Comparison of ENCODE assay signal across 8 cellular contexts in the genomic region with DNA sequence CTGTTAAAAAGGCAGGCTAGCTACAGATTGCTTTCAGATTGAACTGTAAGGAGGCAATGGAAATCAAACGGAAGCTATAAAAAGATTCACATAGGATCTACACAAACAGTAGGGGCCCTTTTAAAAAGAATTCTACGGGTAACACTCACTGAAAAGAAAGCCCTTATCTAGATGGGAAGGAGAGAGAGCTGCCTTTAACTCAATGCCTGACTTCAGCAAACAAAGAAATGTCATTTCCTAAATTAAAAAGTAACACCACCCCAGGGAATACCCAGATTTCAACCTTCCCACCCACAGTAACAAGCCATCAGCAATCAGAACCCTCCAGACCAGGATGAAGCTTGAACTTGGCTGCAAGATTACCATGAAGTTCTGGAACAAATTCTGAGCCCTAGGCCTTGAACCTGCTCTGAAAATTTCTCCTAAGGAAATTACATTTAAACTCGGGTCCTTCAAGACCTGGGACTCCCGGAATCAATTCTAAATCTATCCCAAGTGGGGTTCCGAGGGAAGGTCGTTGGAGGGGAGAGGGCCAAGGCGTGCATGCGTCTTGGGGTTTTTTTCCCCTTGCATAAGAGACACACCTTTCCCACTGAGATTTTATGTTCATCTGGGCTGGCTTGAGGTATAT. TPM values are rescaled to one million over a fixed set of nuclear protein-coding genes. Genes with fewer than 3 reads are reported as not detected.
DNase-seq lines count a peak whose midpoint lies in the region; ATAC-seq lines count a peak whose summit lies in the region.

No MANE protein-coding gene starts in this region.

- H3K27me3 Mint-ChIP-seq in activated naive CD4-positive, alpha-beta T cell treated with anti-CD3 and anti-CD28 coated beads, Interleukin-2, amount 10 ng/mL, durations not matched to agents 7 days and 5 days: no peaks in the 10 kb centered on the region
- peaks cover 5 to 29% (median 13%) of the 10 kb centered on the region in 3 donors for H3K27me3 Mint-ChIP-seq in immature natural killer cell (ENCODE audit: low read depth in 3 of 3)

- H3K36me3 Mint-ChIP-seq in activated naive CD4-positive, alpha-beta T cell treated with anti-CD3 and anti-CD28 coated beads, Interleukin-2, amount 10 ng/mL, durations not matched to agents 7 days and 5 days: peaks cover 7% of the 10 kb centered on the region
- peaks cover 15 to 31% of the 10 kb centered on the region in 2 donors for H3K36me3 Mint-ChIP-seq in activated naive CD4-positive, alpha-beta T cell treated with anti-CD3 and anti-CD28 coated beads, Interleukin-2, amount 50 U/mL, for 72 hours
- no peaks in the 10 kb centered on the region for H3K36me3 Mint-ChIP-seq in immature natural killer cell

- H3K4me1 Mint-ChIP-seq in activated naive CD4-positive, alpha-beta T cell treated with anti-CD3 and anti-CD28 coated beads, Interleukin-2, amount 10 ng/mL, durations not matched to agents 7 days and 5 days: peaks cover 49% of the 10 kb centered on the region
- peaks cover 48 to 50% of the 10 kb centered on the region in 2 donors for H3K4me1 Mint-ChIP-seq in immature natural killer cell

- no peak for DNase-seq in activated naive CD4-positive, alpha-beta T cell treated with anti-CD3 and anti-CD28 coated beads, Interleukin-2, amount 10 ng/mL, durations not matched to agents 7 days and 5 days
- DNase-seq in activated naive CD4-positive, alpha-beta T cell treated with anti-CD3 and anti-CD28 coated beads, Interleukin-2, amount 50 U/mL, for 16 hours: no peak
- DNase-seq in activated naive CD4-positive, alpha-beta T cell treated with anti-CD3 and anti-CD28 coated beads, Interleukin-2, amount 50 U/mL, for 72 hours (ENCODE audit: low spot score in 2 of 2): no peak
- DNase-seq in immature natural killer cell (peak in 1 of 3 donors; percentile 6), substantia nigra (lab: John Stamatoyannopoulos, UW) (peak in 4 of 49 donors; percentile 15 to 39 (median 30)), SW480 (ENCODE audit: low spot score) (no peak)

- no peaks in the 10 kb centered on the region for H3K9me3 Mint-ChIP-seq in activated naive CD4-positive, alpha-beta T cell treated with anti-CD3 and anti-CD28 coated beads, Interleukin-2, amount 10 ng/mL, durations not matched to agents 7 days and 5 days
- no peaks in the 10 kb centered on the region for H3K9me3 Mint-ChIP-seq in activated naive CD4-positive, alpha-beta T cell treated with anti-CD3 and anti-CD28 coated beads, Interleukin-2, amount 50 U/mL, for 72 hours
- H3K9me3 Mint-ChIP-seq in immature natural killer cell: no peaks in the 10 kb centered on the region

- H3K27ac ChIP-seq in substantia nigra (ENCODE audit: low read depth, low read length, poor library complexity, severe bottlenecking): peak overlapping the region; percentile 91

- CTCF ChIA-PET in activated naive CD4-positive, alpha-beta T cell treated with anti-CD3 and anti-CD28 coated beads, Interleukin-2, amount 10 ng/mL, durations not matched to agents 7 days and 5 days (lab: Charles Lee): no interaction called here

- peak overlapping the region; percentile 82 for H3K4me3 Mint-ChIP-seq in activated naive CD4-positive, alpha-beta T cell treated with anti-CD3 and anti-CD28 coated beads, Interleukin-2, amount 10 ng/mL, durations not matched to agents 7 days and 5 days
- peak overlapping the region; percentile 84 to 92 (median 89) for H3K4me3 Mint-ChIP-seq in immature natural killer cell

- no peak for ATAC-seq in activated naive CD4-positive, alpha-beta T cell treated with anti-CD3 and anti-CD28 coated beads, Interleukin-2, amount 50 U/mL, for 72 hours
- no peak for ATAC-seq in GM21717 (IDR thresholded peaks at IDR 0.05; ENCODE audit: unreplicated experiment)
- ATAC-seq in HG02870 (IDR thresholded peaks at IDR 0.05; ENCODE audit: unreplicated experiment): no peak

- peak overlapping the region; percentile 80 for H3K27ac Mint-ChIP-seq in activated naive CD4-positive, alpha-beta T cell treated with anti-CD3 and anti-CD28 coated beads, Interleukin-2, amount 10 ng/mL, durations not matched to agents 7 days and 5 days
- peak overlapping the region; percentile 93 to 95 for H3K27ac Mint-ChIP-seq in activated naive CD4-positive, alpha-beta T cell treated with anti-CD3 and anti-CD28 coated beads, Interleukin-2, amount 50 U/mL, for 72 hours
- H3K27ac Mint-ChIP-seq in immature natural killer cell: peak overlapping the region; percentile 91 to 97 (median 94)

RNA-seq across cellular contexts. Expression of a gene that starts 1.2 kb away (rescaled TPM):
- 10 to 100 TPM; 39.7 to 61.6 TPM for total RNA-seq in activated naive CD4-positive, alpha-beta T cell treated with anti-CD3 and anti-CD28 coated beads, Interleukin-2, amount 50 U/mL, for 72 hours
- 10 to 100 TPM; 18.7 to 20.3 (median 18.8) TPM for polyA plus RNA-seq in immature natural killer cell

RNA-seq across cellular contexts. Expression of a gene that starts 43.3 kb away (rescaled TPM):
- total RNA-seq in activated naive CD4-positive, alpha-beta T cell treated with anti-CD3 and anti-CD28 coated beads, Interleukin-2, amount 50 U/mL, for 72 hours: 10 to 100 TPM; 69.6 to 88.0 TPM
- 10 to 100 TPM; 14.3 to 25.5 (median 16.9) TPM for polyA plus RNA-seq in immature natural killer cell

RNA-seq across cellular contexts. Expression of a gene that starts 44.1 kb away (rescaled TPM):
- total RNA-seq in activated naive CD4-positive, alpha-beta T cell treated with anti-CD3 and anti-CD28 coated beads, Interleukin-2, amount 50 U/mL, for 72 hours: 1 to 10 TPM; 2.6 to 6.3 TPM
- polyA plus RNA-seq in immature natural killer cell: 1 to 10 TPM in 2 of 3 donors, under 1 TPM in 1; 0.24 to 1.6 (median 1.0) TPM
